15 cellular contexts compared by ENCODE assay signal in genomic region chr17:82787081-82787848, GRCh38. TPM values are rescaled to one million over a fixed set of nuclear protein-coding genes. Genes with fewer than 3 reads are reported as not detected.
A peak's percentile ranks its signal among the peaks of the same experiment; 100 is the strongest.
DNase-seq lines count a peak whose midpoint lies in the region; ATAC-seq and TF ChIP-seq lines count a peak whose summit lies in the region.
"Had no signal": no experiment of that assay in that cellular context is flagged by ENCODE, and none has a peak within 500 bp of the region (broad histone marks: within the 10 kb centered on the region; RNA-seq: fewer than 3 reads in every experiment).

No MANE protein-coding gene starts in this region.

- H3K27me3 ChIP-seq in esophagus squamous epithelium, result no peaks in the 10 kb centered on the region
- H3K27me3 ChIP-seq: body of pancreas had no signal

- TF ChIP-seq POLR2A in esophagus squamous epithelium (IDR thresholded peaks at IDR 0.05), result peak in 2 of 4 donors; percentile 29 to 32

- DNase-seq in GM12865 (ENCODE audit: low read depth) (peak; percentile 77), NCI-H345 (lab: John Stamatoyannopoulos, UW) (peak; percentile 96), esophagus squamous epithelium (lab: John Stamatoyannopoulos, UW) (no peak), sciatic nerve (ENCODE audit: low spot score) (no peak), HuH-7 (ENCODE audit: low spot score) (no peak)
- DNase-seq: HCEC 1CT; mesendoderm; NCI-H146; stimulated activated naive CD4-positive, alpha-beta T cell had no signal

- no peaks in the 10 kb centered on the region for H3K9me3 ChIP-seq in esophagus squamous epithelium
- H3K9me3 ChIP-seq: body of pancreas had no signal

- intact Hi-C loops in esophagus squamous epithelium (cut with DNase I) (loop anchor here (10.0 kb wide), 1 partner anchor 128 kb away; no protein-coding TSS in a partner anchor), sciatic nerve (cut with DNase I) (no loop called here)

- 23 to 60% methylated on average over 4 to 17 of the region's 27 CpGs for WGBS in esophagus squamous epithelium, 2 donors

- H3K4me1 ChIP-seq in esophagus squamous epithelium, result peaks cover 20 to 72% (median 21%) of the 10 kb centered on the region in 3 donors
- H3K4me1 ChIP-seq: body of pancreas had no signal

- ATAC-seq in sciatic nerve (peak; percentile 74), HG02870 (IDR thresholded peaks at IDR 0.05; ENCODE audit: unreplicated experiment) (no peak), HG02610 (IDR thresholded peaks at IDR 0.05; ENCODE audit: unreplicated experiment) (no peak), GM18870 (IDR thresholded peaks at IDR 0.05; ENCODE audit: unreplicated experiment) (no peak)
- ATAC-seq: body of pancreas had no signal

- H3K4me3 ChIP-seq in GM12865 (ENCODE audit: low read depth, low read length) (no peak overlapping the region), esophagus squamous epithelium (peak overlapping the region in 1 of 4 donors; percentile 25)
- H3K4me3 ChIP-seq: body of pancreas had no signal

- H3K27ac ChIP-seq in esophagus squamous epithelium, result peak overlapping the region; percentile 75 to 91 (median 82)
- H3K27ac ChIP-seq: body of pancreas had no signal

- TF ChIP-seq CTCF in GM12865 (IDR thresholded peaks at IDR 0.05; ENCODE audit: insufficient read depth, low read depth, low read length, missing control alignments), result no peak
- no peak for TF ChIP-seq CTCF in esophagus squamous epithelium (IDR thresholded peaks at IDR 0.05)

- H3K36me3 ChIP-seq in esophagus squamous epithelium, result peaks cover 0 to 43% (median 0%) of the 10 kb centered on the region in 3 donors

RNA-seq across cellular contexts. Expression of gene TBCD, which starts 35.4 kb away (rescaled TPM):
- total RNA-seq in esophagus squamous epithelium (10 to 100 TPM; 38.8 to 58.3 (median 55.0) TPM), sciatic nerve (122 TPM)

RNA-seq across cellular contexts. Expression of gene FN3K, which starts 51.9 kb away (rescaled TPM):
- 10 to 100 TPM in 1 of 4 donors, 1 to 10 TPM in 1, under 1 TPM in 1, not detected in 1; 0.44 to 10.2 (median 2.3) TPM for total RNA-seq in esophagus squamous epithelium
- 57.2 TPM for total RNA-seq in sciatic nerve

RNA-seq across cellular contexts. Expression of gene ZNF750, which starts 52.6 kb away (rescaled TPM):
- total RNA-seq in esophagus squamous epithelium, result 100 to 1,000 TPM in 2 of 4 donors, 10 to 100 TPM in 2; 55.4 to 253 (median 96.8) TPM
- not detected for total RNA-seq in sciatic nerve
- total RNA-seq: activated CD8-positive, alpha-beta memory T cell treated with anti-CD3 and anti-CD28 coated beads for 36 hours; body of pancreas; fibroblast of villous mesenchyme had no signal

Comparison
In these comparisons a context has a peak if more than half of its experiments do, and no peak if none do; other contexts are left out.
1. DNase-seq: peak in GM12865 (single experiment) and NCI-H345 (single experiment); none in esophagus squamous epithelium (single experiment), sciatic nerve (single experiment) and HuH-7 (single experiment).
2. RNA of gene ZNF750, which starts 52.6 kb away (total RNA-seq): 55.4 to 253 TPM in esophagus squamous epithelium; not detected in sciatic nerve (single experiment); every median in the first group is over 10 times any median in the second.